In genomic region chr5:111703662-111704061, GRCh38 we compare ENCODE assay signal across 10 cellular contexts. TPM values are rescaled to one million over a fixed set of nuclear protein-coding genes. Genes with fewer than 3 reads are reported as not detected.
A peak's percentile ranks its signal among the peaks of the same experiment; 100 is the strongest.
DNase-seq lines count a peak whose midpoint lies in the region; ATAC-seq, FAIRE-seq and TF ChIP-seq lines count a peak whose summit lies in the region.
"Had no signal": no experiment of that assay in that cellular context is flagged by ENCODE, and none has a peak within 500 bp of the region (broad histone marks: within the 10 kb centered on the region; RNA-seq: fewer than 3 reads in every experiment).

No MANE protein-coding gene starts in this region.

- H3K36me3 ChIP-seq in upper lobe of right lung (no peaks in the 10 kb centered on the region), heart left ventricle (no peaks in the 10 kb centered on the region), GM23248 (ENCODE audit: low read depth) (no peaks in the 10 kb centered on the region)

- no peaks in the 10 kb centered on the region for H3K79me2 ChIP-seq in GM23248 (ENCODE audit: insufficient read depth)

- no peaks in the 10 kb centered on the region for H3K27me3 ChIP-seq in upper lobe of right lung
- H3K27me3 ChIP-seq in heart left ventricle, result no peaks in the 10 kb centered on the region
- H3K27me3 ChIP-seq in GM23248 (replicated peaks; ENCODE audit: insufficient read depth), result no peaks in the 10 kb centered on the region

- ATAC-seq in GM21381 (IDR thresholded peaks at IDR 0.05; ENCODE audit: unreplicated experiment) (peak; percentile 96), HG03342 (IDR thresholded peaks at IDR 0.05; ENCODE audit: unreplicated experiment) (peak; percentile 98), upper lobe of right lung (no peak), heart left ventricle (no peak)
- peak; percentile 93 for ATAC-seq in activated CD8-positive, alpha-beta T cell treated with anti-CD3 and anti-CD28 coated beads, Interleukin-2, amount 10 ng/mL, durations not matched to agents 7 days and 5 days

- H3K4me3 Mint-ChIP-seq in activated CD8-positive, alpha-beta T cell treated with anti-CD3 and anti-CD28 coated beads, Interleukin-2, amount 10 ng/mL, durations not matched to agents 7 days and 5 days, result peak overlapping the region; percentile 26

- H3K27me3 Mint-ChIP-seq in activated CD8-positive, alpha-beta T cell treated with anti-CD3 and anti-CD28 coated beads, Interleukin-2, amount 10 ng/mL, durations not matched to agents 7 days and 5 days (ENCODE audit: low read depth), result peaks cover 9% of the 10 kb centered on the region

- H3K27ac Mint-ChIP-seq in activated CD8-positive, alpha-beta T cell treated with anti-CD3 and anti-CD28 coated beads, Interleukin-2, amount 10 ng/mL, durations not matched to agents 7 days and 5 days, result peak overlapping the region; percentile 30

- TF ChIP-seq CTCF in upper lobe of right lung (IDR thresholded peaks at IDR 0.05) (no peak), heart left ventricle (IDR thresholded peaks at IDR 0.05) (no peak)

- H3K4me2 ChIP-seq in GM23248 (ENCODE audit: unreplicated experiment), result no peak overlapping the region

- FAIRE-seq in GM18507 (lab: Jason Lieb, UNC), result peak; percentile 98
- FAIRE-seq: endothelial cell of umbilical vein had no signal

- H3K27ac ChIP-seq in upper lobe of right lung (no peak overlapping the region), heart left ventricle (no peak overlapping the region), GM23248 (no peak overlapping the region)

- DNase-seq in GM18507 (ENCODE audit: extremely low spot score, insufficient read length, low read depth) (peak; percentile 32), SKM-1 (lab: John Stamatoyannopoulos, UW; ENCODE audit: unreplicated experiment) (no peak), upper lobe of right lung (no peak), heart left ventricle (no peak), GM23248 (no peak)
- DNase-seq in activated CD8-positive, alpha-beta T cell treated with anti-CD3 and anti-CD28 coated beads, Interleukin-2, amount 10 ng/mL, durations not matched to agents 7 days and 5 days, result peak; percentile 45
- DNase-seq: activated T-cell treated with anti-CD3 and anti-CD28 coated beads, Interleukin-2, amount 50 U/mL, for 1 hour had no signal

- intact Hi-C loops in upper lobe of right lung (cut with DNase I), result no loop called here
- intact Hi-C loops in heart left ventricle (cut with DNase I), result no loop called here

- H2AFZ ChIP-seq in GM23248, result no peak overlapping the region

- H4K20me1 ChIP-seq in GM23248 (ENCODE audit: insufficient read depth), result no peaks in the 10 kb centered on the region

- CTCF ChIA-PET in activated CD8-positive, alpha-beta T cell treated with anti-CD3 and anti-CD28 coated beads, Interleukin-2, amount 10 ng/mL, durations not matched to agents 7 days and 5 days (lab: Charles Lee), result interaction anchor here (1.3 to 1.9 kb wide), 3 partner anchors 9 to 172 kb away, joined by 3 to 5 read pairs (median 4); no protein-coding TSS in a partner anchor

- in situ Hi-C loops in GM23248 (cut with MboI), result no loop called here

- H3K4me1 ChIP-seq in upper lobe of right lung (no peaks in the 10 kb centered on the region), heart left ventricle (peaks cover 0 to 7% (median 0%) of the 10 kb centered on the region in 12 donors), GM23248 (ENCODE audit: insufficient read depth) (peaks cover 7% of the 10 kb centered on the region; the same call in 1 of the 2 replicates)

- 79 to 85% (median 83%) methylated on average over 3 of the region's 3 CpGs for WGBS in heart left ventricle, 4 donors
- 45 to 46% methylated on average over 3 of the region's 3 CpGs for WGBS in GM23248 (ENCODE audit: low coverage in 1 of 2, low lambda C conversion rate in 2 of 2, missing lambda C conversion rate in 2 of 2), 2 experiments

- no peaks in the 10 kb centered on the region for H3K9me2 ChIP-seq in GM23248 (ENCODE audit: insufficient read depth)

- H3K36me3 Mint-ChIP-seq in activated CD8-positive, alpha-beta T cell treated with anti-CD3 and anti-CD28 coated beads, Interleukin-2, amount 10 ng/mL, durations not matched to agents 7 days and 5 days (ENCODE audit: low read depth), result no peaks in the 10 kb centered on the region

- H3K9me3 Mint-ChIP-seq in activated CD8-positive, alpha-beta T cell treated with anti-CD3 and anti-CD28 coated beads, Interleukin-2, amount 10 ng/mL, durations not matched to agents 7 days and 5 days (ENCODE audit: insufficient read depth), result no peaks in the 10 kb centered on the region

- H3K9me3 ChIP-seq in upper lobe of right lung, result no peaks in the 10 kb centered on the region
- no peaks in the 10 kb centered on the region for H3K9me3 ChIP-seq in heart left ventricle
- H3K9me3 ChIP-seq in GM23248 (ENCODE audit: low read depth), result no peaks in the 10 kb centered on the region

- peaks cover 16% of the 10 kb centered on the region for H3K4me1 Mint-ChIP-seq in activated CD8-positive, alpha-beta T cell treated with anti-CD3 and anti-CD28 coated beads, Interleukin-2, amount 10 ng/mL, durations not matched to agents 7 days and 5 days (ENCODE audit: low read depth)

- no peak overlapping the region for H3K9ac ChIP-seq in GM23248

- peaks cover 16% of the 10 kb centered on the region; the same call in 1 of the 2 replicates for H3F3A ChIP-seq in GM23248 (ENCODE audit: insufficient read depth)

- TF ChIP-seq POLR2A in heart left ventricle (IDR thresholded peaks at IDR 0.05), result no peak

- POLR2A ChIA-PET in activated CD8-positive, alpha-beta T cell treated with anti-CD3 and anti-CD28 coated beads, Interleukin-2, amount 10 ng/mL, durations not matched to agents 7 days and 5 days (lab: Charles Lee), result interaction anchor here (1.4 to 1.8 kb wide), 2 partner anchors 23 to 54 kb away, joined by 4 to 6 read pairs; no protein-coding TSS in a partner anchor

- H3K4me3 ChIP-seq in upper lobe of right lung (no peak overlapping the region), heart left ventricle (no peak overlapping the region), GM23248 (no peak overlapping the region)

RNA-seq across cellular contexts. Expression of gene NREP, which starts 53.3 kb away (rescaled TPM):
- 10 to 100 TPM; 18.6 to 19.7 TPM for total RNA-seq in activated CD8-positive, alpha-beta T cell treated with anti-CD3 and anti-CD28 coated beads, Interleukin-2, amount 10 ng/mL, durations not matched to agents 7 days and 5 days
- total RNA-seq in upper lobe of right lung, result 19.3 TPM
- 10 to 100 TPM in 8 of 9 donors, 1 to 10 TPM in 1; 8.1 to 71.8 (median 43.3) TPM for total RNA-seq in heart left ventricle
- polyA plus RNA-seq in heart left ventricle, result 10 to 100 TPM; 20.0 to 25.8 TPM
- 1,282 and 1,485 TPM in 2 replicates for total RNA-seq in GM23248 (2014; rRNA removed; shearing (Covaris generic))
- polyA plus RNA-seq in GM23248 (2016; fragmentation: Nextera tagmentation; extraction: Ambion mirVana), result 1,378 and 1,415 TPM in 2 replicates

Comparison
In these comparisons a context has a peak if more than half of its experiments do, and no peak if none do; other contexts are left out.
1. DNase-seq: peak in GM18507 (single experiment) and activated CD8-positive, alpha-beta T cell treated with anti-CD3 and anti-CD28 coated beads, Interleukin-2, amount 10 ng/mL, durations not matched to agents 7 days and 5 days (single experiment); none in SKM-1 (single experiment), upper lobe of right lung (single experiment), heart left ventricle (0 of 5) and GM23248 (single experiment).
2. ATAC-seq: peak in GM21381 (single experiment), HG03342 (single experiment) and activated CD8-positive, alpha-beta T cell treated with anti-CD3 and anti-CD28 coated beads, Interleukin-2, amount 10 ng/mL, durations not matched to agents 7 days and 5 days (single experiment); none in upper lobe of right lung (single experiment) and heart left ventricle (0 of 4).
3. RNA of gene NREP, which starts 53.3 kb away (total RNA-seq): 1,282 to 1,485 TPM in GM23248; 8.1 to 71.8 TPM in heart left ventricle, 18.6 to 19.7 TPM in activated CD8-positive, alpha-beta T cell treated with anti-CD3 and anti-CD28 coated beads, Interleukin-2, amount 10 ng/mL, durations not matched to agents 7 days and 5 days and 19.3 TPM in upper lobe of right lung (single experiment); every median in the first group is over 10 times any median in the second.